In the genomic region with DNA sequence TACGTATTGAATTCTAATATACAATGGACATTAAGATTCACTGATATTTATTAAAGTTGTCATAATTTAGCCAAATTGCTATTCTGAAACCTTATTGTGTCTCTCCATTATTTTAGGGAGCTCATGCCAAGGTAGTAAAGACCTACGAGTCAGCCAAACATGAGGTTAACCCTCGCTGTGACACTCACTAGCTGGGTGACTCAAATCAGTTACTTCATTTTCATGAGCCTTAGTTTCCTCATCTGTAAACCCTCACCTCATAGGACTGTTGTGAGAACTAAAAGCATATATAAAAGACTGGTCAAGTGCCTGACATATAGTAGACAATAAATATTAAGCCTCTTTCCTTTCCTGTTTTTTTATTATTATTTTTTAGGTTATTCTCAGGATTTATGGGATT, we compare ENCODE assay signal across 31 cellular contexts. TPM values are rescaled to one million over a fixed set of nuclear protein-coding genes. Genes with fewer than 3 reads are reported as not detected.
"Had no signal": no experiment of that assay in that cellular context is flagged by ENCODE, and none has a peak within 500 bp of the region (broad histone marks: within the 10 kb centered on the region; RNA-seq: fewer than 3 reads in every experiment).

No MANE protein-coding gene starts in this region.

- H3K9me3 Mint-ChIP-seq: dendritic cell treated with granulocyte-macrophage colony-stimulating factor and Interleukin-4, amounts not matched to agents 40 ng/mL and 50 ng/mL, for 4 days; effector memory CD8-positive, alpha-beta T cell; endodermal cell; mesothelial cell of epicardium had no signal

- H3K27ac Mint-ChIP-seq: dendritic cell treated with granulocyte-macrophage colony-stimulating factor and Interleukin-4, amounts not matched to agents 40 ng/mL and 50 ng/mL, for 4 days; effector memory CD8-positive, alpha-beta T cell; endodermal cell; mesothelial cell of epicardium; naive B cell had no signal

- H3K4me3 Mint-ChIP-seq: dendritic cell treated with granulocyte-macrophage colony-stimulating factor and Interleukin-4, amounts not matched to agents 40 ng/mL and 50 ng/mL, for 4 days; effector memory CD8-positive, alpha-beta T cell; endodermal cell; mesothelial cell of epicardium; naive B cell had no signal

- DNase-seq: colonic mucosa; cortex of kidney; effector CD8-positive, alpha-beta T cell; effector memory CD8-positive, alpha-beta T cell; endodermal cell; erythroblast; esophagus squamous epithelium; foreskin fibroblast; foreskin melanocyte; gastrocnemius medialis; glutamatergic neuron; heart right ventricle; hippocampal formation; left cardiac atrium; left lung; left ventricle myocardium superior; lower lobe of right lung; mesenchymal stem cell; mucosa of descending colon; naive B cell had no signal

- FAIRE-seq: endometrium, keratinocyte had no signal

- H3K4me1 Mint-ChIP-seq: naive B cell had no signal

- ATAC-seq: effector memory CD8-positive, alpha-beta T cell; esophagus mucosa; gastrocnemius medialis; heart right ventricle; left cardiac atrium; left lung; left ventricle myocardium superior; lower lobe of right lung; mucosa of descending colon had no signal

- H3K36me3 Mint-ChIP-seq: mesothelial cell of epicardium, naive B cell had no signal

RNA-seq across cellular contexts. Expression of gene PCA3, which starts 44.0 kb away (rescaled TPM):
- total RNA-seq: colonic mucosa, dermis microvascular lymphatic vessel endothelial cell, endodermal cell, esophagus mucosa, esophagus squamous epithelium, gastrocnemius medialis, glomerular endothelial cell, heart right ventricle, kidney epithelial cell, left cardiac atrium, left ventricle myocardium superior, lower leg skin, lower lobe of right lung, mesenteric fat pad, mesothelial cell of epicardium, myocyte had no signal
